8 cellular contexts compared by ENCODE assay signal in the genomic region with DNA sequence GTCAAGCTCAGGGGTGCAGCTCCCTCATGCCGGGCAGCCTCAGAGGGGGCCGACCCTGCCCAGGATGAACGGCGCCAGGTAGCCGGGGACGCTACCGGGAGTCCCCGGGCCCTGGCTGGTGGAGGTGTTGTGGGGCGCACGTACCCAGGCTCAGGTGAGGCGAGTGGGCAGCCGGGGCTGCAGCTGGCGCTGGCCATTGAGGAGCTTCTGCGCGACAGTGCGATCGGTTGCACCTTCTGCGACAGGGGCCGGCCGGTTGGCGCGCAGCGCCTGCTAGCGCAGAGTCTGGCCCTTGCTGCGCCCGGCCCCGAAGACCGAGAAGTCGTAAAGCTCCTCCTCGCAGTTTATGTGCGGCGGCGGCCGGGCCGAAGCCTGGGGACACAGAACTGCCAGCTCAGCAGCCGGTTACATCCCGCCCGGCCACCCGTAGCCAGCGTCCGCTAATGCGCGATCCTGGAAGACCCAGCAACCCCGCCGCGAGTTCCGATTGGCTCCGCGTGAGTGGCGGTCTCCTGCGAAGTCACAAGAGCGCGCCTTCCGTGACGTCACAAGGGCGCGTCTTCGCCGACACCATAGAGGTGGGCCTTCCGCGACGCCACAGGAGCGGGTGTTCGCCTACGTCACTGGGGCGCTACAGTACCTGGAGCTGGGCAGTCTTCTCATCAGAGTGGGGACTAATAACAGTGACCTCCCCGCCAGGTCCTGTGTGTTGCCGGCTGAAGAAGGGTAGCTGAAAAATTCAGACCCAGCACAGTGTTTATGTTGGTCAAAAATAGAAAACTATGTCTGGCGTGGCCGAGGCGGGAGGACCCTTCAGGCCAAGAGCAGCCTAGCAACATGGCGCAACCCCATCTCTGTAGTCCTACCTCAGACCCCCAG.
DNase-seq lines count a peak whose midpoint lies in the region; ATAC-seq and TF ChIP-seq lines count a peak whose summit lies in the region.
"Not testable (repeated sequence)": the region's sequence is repeated elsewhere in the genome, so short reads cannot be mapped to it uniquely, and the experiment has no call there.

No MANE protein-coding gene starts in this region.

- POLR2A ChIA-PET in activated B cell treated with CpG ODN at 0.5 μM for 24 hours (lab: Charles Lee): interaction anchor here (0.6 to 1.3 kb wide), 4 partner anchors 657 to 1842 kb away, joined by 3 to 4 read pairs (median 4); partner anchors contain the start of genes PURB, TBRG4 and UBE2D4

- H3K27me3 Mint-ChIP-seq in activated B cell treated with CpG ODN at 0.5 μM for 24 hours: not testable (repeated sequence)

- H3K9me3 ChIP-seq in spleen: not testable (repeated sequence)

- H3K4me3 ChIP-seq in spleen: peak overlapping the region; percentile 64 to 94 (median 80)

- in situ Hi-C loops in GM18951 (cut with MboI; ENCODE audit: low sequenced_read_pairs, unreplicated experiment): not testable (repeated sequence)

- CTCF ChIA-PET in activated B cell treated with CpG ODN at 0.5 μM for 24 hours (lab: Charles Lee): not testable (repeated sequence)

- TF ChIP-seq POLR2A in GM18951 (IDR thresholded peaks at IDR 0.05; ENCODE audit: extremely low read depth, insufficient read depth, insufficient read length) (peak; percentile 63), spleen (IDR thresholded peaks at IDR 0.05) (peak; percentile 58 to 60 (median 58))

- H3K9me3 Mint-ChIP-seq in activated B cell treated with CpG ODN at 0.5 μM for 24 hours: not testable (repeated sequence)

- H3K27ac Mint-ChIP-seq in activated B cell treated with CpG ODN at 0.5 μM for 24 hours: peak overlapping the region; percentile 96

- DNase-seq in AG08396 (ENCODE audit: low spot score) (peak; percentile 92), NCI-H2227 treated with DMSO at 0.1 percent for 48 hours (lab: John Stamatoyannopoulos, UW) (peak; percentile 82), activated B cell treated with CpG ODN at 0.5 μM for 24 hours (peak; percentile 97), inferior parietal cortex (ENCODE audit: extremely low spot score) (peak; percentile 98), spleen (peak; percentile 99)
- DNase-seq in central memory CD4-positive, alpha-beta T cell: peak; percentile 96

- WGBS in spleen, 5 donors: 0 to 1% (median 1%) methylated on average over 24 to 72 of the region's 72 CpGs

- intact Hi-C loops in activated B cell treated with CpG ODN at 0.5 μM for 24 hours (cut with micrococcal nuclease): loop anchor here (2.0 to 10.0 kb wide), 3 partner anchors 786 to 1904 kb away; partner anchors contain the start of genes MRPS24 and NUDCD3
- intact Hi-C loops in spleen (cut with DNase I; ENCODE audit: low total_unique reads): not testable (repeated sequence)

- peaks cover 16% of the 10 kb centered on the region for H3K4me1 Mint-ChIP-seq in activated B cell treated with CpG ODN at 0.5 μM for 24 hours

- H3K36me3 ChIP-seq in spleen: not testable (repeated sequence)

- not testable (repeated sequence) for TF ChIP-seq CTCF in activated B cell treated with CpG ODN at 0.5 μM for 24 hours (IDR thresholded peaks at IDR 0.05)
- TF ChIP-seq CTCF in spleen (IDR thresholded peaks at IDR 0.05 in 8 of 11, conservative IDR thresholded peaks at IDR 0.05 in 3 of 11): peak in 3 of 11 experiments; percentile 17 to 37 (median 24)

- ATAC-seq in HG03175 (IDR thresholded peaks at IDR 0.05; ENCODE audit: unreplicated experiment) (peak; percentile 100), activated B cell treated with CpG ODN at 0.5 μM for 24 hours (ENCODE audit: low read depth) (peak; percentile 98)

- H3K27ac ChIP-seq in spleen: peak overlapping the region; percentile 88 to 95 (median 94)

- H3K36me3 Mint-ChIP-seq in activated B cell treated with CpG ODN at 0.5 μM for 24 hours (ENCODE audit: low read depth): not testable (repeated sequence)

- H3K4me3 Mint-ChIP-seq in activated B cell treated with CpG ODN at 0.5 μM for 24 hours: peak overlapping the region; percentile 92

- peaks cover 7 to 27% (median 18%) of the 10 kb centered on the region in 6 donors for H3K4me1 ChIP-seq in spleen

- not testable (repeated sequence) for H3K27me3 ChIP-seq in spleen (replicated peaks in 1 of 7)

Comparison
In these comparisons a context has a peak if more than half of its experiments do, and no peak if none do; other contexts are left out.
1. Peak in every context shown above with its lines: DNase-seq, ATAC-seq, H3K4me3 ChIP-seq and H3K27ac ChIP-seq.